In genomic region chr17:75811174-75811573, GRCh38 we compare ENCODE assay signal across 28 cellular contexts.
"Had no signal": no experiment of that assay in that cellular context is flagged by ENCODE, and none has a peak within 500 bp of the region (broad histone marks: within the 10 kb centered on the region; RNA-seq: fewer than 3 reads in every experiment).

No MANE protein-coding gene starts in this region.

- ATAC-seq: gastrocnemius medialis; left lung; naive thymus-derived CD4-positive, alpha-beta T cell; pancreas; right lobe of liver; stimulated activated memory B cell treated with anti-CD40 and anti-IgM and Interleukin-4, amounts not matched to agents 10 μg/mL and 1 μg/mL and 100 μg/mL, for 72 hours; stimulated activated naive CD8-positive, alpha-beta T cell treated with anti-CD3 and anti-CD28 coated beads, Interleukin-15, Interleukin-2, amounts not matched to agents 100 U/mL and 50 U/mL, for 24 hours had no signal

- H3K9me3 ChIP-seq: gastrocnemius medialis, left lung, pancreas, right lobe of liver, thoracic aorta, tibial nerve, upper lobe of left lung, uterus had no signal

- FAIRE-seq: colon, kidney, pancreas, small intestine had no signal

- H3K27me3 ChIP-seq: dorsolateral prefrontal cortex, gastrocnemius medialis, left lung, pancreas, right lobe of liver, tibial nerve, upper lobe of left lung, uterus had no signal

- H3K27me3 Mint-ChIP-seq: naive thymus-derived CD4-positive, alpha-beta T cell; progenitor cell of endocrine pancreas; stimulated activated memory B cell treated with anti-CD40 and anti-IgM and Interleukin-4, amounts not matched to agents 10 μg/mL and 1 μg/mL and 100 μg/mL, for 72 hours had no signal

- H3K4me3 ChIP-seq: dorsolateral prefrontal cortex, gastrocnemius medialis, left lung, pancreas, right lobe of liver, thoracic aorta, tibial nerve, upper lobe of left lung, uterus had no signal

- H3K4me3 Mint-ChIP-seq: naive thymus-derived CD4-positive, alpha-beta T cell; nephron progenitor cell; stimulated activated memory B cell treated with anti-CD40 and anti-IgM and Interleukin-4, amounts not matched to agents 10 μg/mL and 1 μg/mL and 100 μg/mL, for 72 hours had no signal

- H3K27ac ChIP-seq: dorsolateral prefrontal cortex, left lung, pancreas, right lobe of liver, thoracic aorta, tibial nerve, upper lobe of left lung, uterus had no signal

- H3K36me3 ChIP-seq: uterus had no signal

- H3K4me1 ChIP-seq: left lung, pancreas, upper lobe of left lung had no signal

- DNase-seq: cerebellar nuclear complex; effector CD4-positive, alpha-beta T cell; foreskin fibroblast; gastrocnemius medialis; head of caudate nucleus; kidney; mammary epithelial cell; mesendoderm; midbrain; naive thymus-derived CD4-positive, alpha-beta T cell; nephron progenitor cell; occipital lobe; small intestine; stimulated activated CD4-positive, alpha-beta T cell treated with anti-CD3 and anti-CD28 coated beads, Interleukin-12 subunit alpha, Interleukin-12 subunit beta, amount 100 ng/mL, for 4 hours; stimulated activated CD4-positive, alpha-beta T cell treated with anti-CD3 and anti-CD28 coated beads, Interleukin-2, amount 100 ng/mL, for 24 hours; stimulated activated CD4-positive, alpha-beta T cell treated with anti-CD3 and anti-CD28 coated beads, Interleukin-4, amount 100 ng/mL, for 24 hours; stimulated activated naive CD8-positive, alpha-beta T cell treated with anti-CD3 and anti-CD28 coated beads, Interleukin-15, Interleukin-2, amounts not matched to agents 100 U/mL and 50 U/mL, for 24 hours; upper lobe of left lung had no signal

- H3K9me3 Mint-ChIP-seq: naive thymus-derived CD4-positive, alpha-beta T cell; nephron progenitor cell; stimulated activated memory B cell treated with anti-CD40 and anti-IgM and Interleukin-4, amounts not matched to agents 10 μg/mL and 1 μg/mL and 100 μg/mL, for 72 hours had no signal

- H3K27ac Mint-ChIP-seq: naive thymus-derived CD4-positive, alpha-beta T cell; nephron progenitor cell; progenitor cell of endocrine pancreas; stimulated activated memory B cell treated with anti-CD40 and anti-IgM and Interleukin-4, amounts not matched to agents 10 μg/mL and 1 μg/mL and 100 μg/mL, for 72 hours had no signal
